Comparison of ENCODE assay signal across 18 cellular contexts in genomic region chr11:23730307-23730998, GRCh38.
DNase-seq lines count a peak whose midpoint lies in the region; ATAC-seq and TF ChIP-seq lines count a peak whose summit lies in the region.
"Had no signal": no experiment of that assay in that cellular context is flagged by ENCODE, and none has a peak within 500 bp of the region (broad histone marks: within the 10 kb centered on the region; RNA-seq: fewer than 3 reads in every experiment).

No MANE protein-coding gene starts in this region.

- H3K4me2 ChIP-seq in neuronal stem cell (ENCODE audit: insufficient read depth, low read length, poor library complexity, severe bottlenecking): no peak overlapping the region
- H3K4me2 ChIP-seq: PC-9 had no signal

- no CpG with 5 or more reads among the region's 43 CpGs for WGBS in neuronal stem cell (ENCODE audit: extremely low coverage in 2 of 2, insufficient read length in 2 of 2, insufficient replicate concordance in 1 of 2), 2 donors

- no peak overlapping the region for H3K27ac ChIP-seq in neuronal stem cell (replicated peaks; ENCODE audit: low read length)
- H3K27ac ChIP-seq: PC-9 had no signal

- no peak for TF ChIP-seq CTCF in CD14-positive monocyte (IDR thresholded peaks at IDR 0.05)

- H3K36me3 ChIP-seq in H7 (replicated peaks; ENCODE audit: control insufficient read depth, insufficient read depth, low read length) (no peaks in the 10 kb centered on the region), neuronal stem cell (replicated peaks in 1 of 2; ENCODE audit: control insufficient read depth in 2 of 2, insufficient read depth in 2 of 2, low read length in 2 of 2) (no peaks in the 10 kb centered on the region)
- H3K36me3 ChIP-seq: BE2C had no signal

- no peaks in the 10 kb centered on the region for H3K9me3 ChIP-seq in neuronal stem cell (replicated peaks in 1 of 2; ENCODE audit: control insufficient read depth in 2 of 2, insufficient read depth in 1 of 2, low read depth in 1 of 2, low read length in 2 of 2)
- H3K9me3 ChIP-seq: BE2C had no signal

- H3K27me3 Mint-ChIP-seq in CD14-positive monocyte (ENCODE audit: low read depth in 3 of 3): peaks cover 0 to 2% (median 0%) of the 10 kb centered on the region in 3 donors

- H2BK5ac ChIP-seq in neuronal stem cell (ENCODE audit: low read length): no peak overlapping the region

- H2BK12ac ChIP-seq in neuronal stem cell (ENCODE audit: low read length): no peak overlapping the region

- peaks cover 4 to 29% (median 9%) of the 10 kb centered on the region in 7 donors for H3K9me3 Mint-ChIP-seq in CD14-positive monocyte

- H3K9ac ChIP-seq in neuronal stem cell (ENCODE audit: low read depth, low read length, poor library complexity): no peak overlapping the region

- peak overlapping the region; percentile 21 for H2AFZ ChIP-seq in neuronal stem cell (ENCODE audit: low read length)
- H2AFZ ChIP-seq: PC-9 had no signal

- no peaks in the 10 kb centered on the region for H3K4me1 ChIP-seq in neuronal stem cell (ENCODE audit: control insufficient read depth in 2 of 2, insufficient read depth in 1 of 2, low read depth in 1 of 2, low read length in 2 of 2)
- H3K4me1 ChIP-seq: BE2C had no signal

- H3K18ac ChIP-seq in neuronal stem cell (ENCODE audit: low read length): peak overlapping the region; percentile 15

- H3K4ac ChIP-seq in neuronal stem cell (ENCODE audit: low read length): no peak overlapping the region

- H3K27ac Mint-ChIP-seq in CD14-positive monocyte: no peak overlapping the region
- H3K27ac Mint-ChIP-seq: CD8-positive, alpha-beta T cell had no signal

- no peak overlapping the region for H2BK120ac ChIP-seq in neuronal stem cell (ENCODE audit: low read depth, low read length)

- no peak overlapping the region for H3K4me3 ChIP-seq in H7 (ENCODE audit: insufficient read depth, low read depth, low read length)
- H3K4me3 ChIP-seq in neuronal stem cell (ENCODE audit: low read length in 2 of 2): no peak overlapping the region
- H3K4me3 ChIP-seq: PC-9 had no signal

- H3K23ac ChIP-seq in neuronal stem cell (ENCODE audit: low read depth, low read length, poor library complexity): no peak overlapping the region

- H3K4me3 Mint-ChIP-seq in CD14-positive monocyte: no peak overlapping the region
- H3K4me3 Mint-ChIP-seq: CD8-positive, alpha-beta T cell had no signal

- ATAC-seq in HG03342 (IDR thresholded peaks at IDR 0.05; ENCODE audit: unreplicated experiment): no peak
- ATAC-seq: CD8-positive, alpha-beta T cell had no signal

- no peaks in the 10 kb centered on the region for H3K4me1 Mint-ChIP-seq in CD14-positive monocyte

- peak; percentile 0 for DNase-seq in Daoy (ENCODE audit: low read depth)
- DNase-seq in H7: peak; percentile 8
- peak; percentile 5 for DNase-seq in RPMI8226
- DNase-seq in neuronal stem cell (ENCODE audit: low spot score): no peak
- DNase-seq in CD14-positive monocyte (ENCODE audit: low spot score): no peak
- DNase-seq in HuH-7 (ENCODE audit: low spot score): no peak
- DNase-seq in activated CD4-positive, alpha-beta T cell treated with anti-CD3 and anti-CD28 coated beads for 1 hour: no peak
- DNase-seq: BE2C; CD8-positive, alpha-beta T cell; EL; Kasumi-1; NCI-H1105 treated with DMSO at 0.1 percent for 48 hours; NCI-H1930; NCI-H510A treated with DMSO at 0.1 percent for 48 hours; PC-9; SHP77; T-helper 2 cell had no signal

- H3K79me1 ChIP-seq in neuronal stem cell (ENCODE audit: low read depth, low read length): no peaks in the 10 kb centered on the region

- H3K27me3 ChIP-seq in H7 (ENCODE audit: control insufficient read depth, insufficient read depth, low read length) (no peaks in the 10 kb centered on the region), neuronal stem cell (ENCODE audit: control insufficient read depth in 3 of 3, insufficient read depth in 3 of 3, low read depth in 1 of 3, low read length in 3 of 3) (no peaks in the 10 kb centered on the region)
- H3K27me3 ChIP-seq: BE2C had no signal

- no peak overlapping the region for H4K8ac ChIP-seq in neuronal stem cell (ENCODE audit: low read depth, low read length)

- H3K14ac ChIP-seq in neuronal stem cell (ENCODE audit: low read length): no peak overlapping the region

- intact Hi-C loops in CD14-positive monocyte (cut with micrococcal nuclease): no loop called here

- H2AK5ac ChIP-seq in neuronal stem cell (ENCODE audit: low read depth, low read length): no peak overlapping the region

- H4K91ac ChIP-seq in neuronal stem cell (ENCODE audit: low read depth, low read length, poor library complexity): no peak overlapping the region

- H3K36me3 Mint-ChIP-seq in CD14-positive monocyte: no peaks in the 10 kb centered on the region
- H3K36me3 Mint-ChIP-seq: CD8-positive, alpha-beta T cell had no signal

- H2BK15ac ChIP-seq in neuronal stem cell (ENCODE audit: low read length): no peak overlapping the region

Comparison
In these comparisons a context has a peak if more than half of its experiments do, and no peak if none do; other contexts are left out.
1. DNase-seq: peak in Daoy (single experiment), H7 (single experiment) and RPMI8226 (single experiment); none in neuronal stem cell (single experiment), CD14-positive monocyte (single experiment), HuH-7 (single experiment) and activated CD4-positive, alpha-beta T cell treated with anti-CD3 and anti-CD28 coated beads for 1 hour (single experiment).